ENCODE assay signal across 7 cellular contexts in the genomic region with DNA sequence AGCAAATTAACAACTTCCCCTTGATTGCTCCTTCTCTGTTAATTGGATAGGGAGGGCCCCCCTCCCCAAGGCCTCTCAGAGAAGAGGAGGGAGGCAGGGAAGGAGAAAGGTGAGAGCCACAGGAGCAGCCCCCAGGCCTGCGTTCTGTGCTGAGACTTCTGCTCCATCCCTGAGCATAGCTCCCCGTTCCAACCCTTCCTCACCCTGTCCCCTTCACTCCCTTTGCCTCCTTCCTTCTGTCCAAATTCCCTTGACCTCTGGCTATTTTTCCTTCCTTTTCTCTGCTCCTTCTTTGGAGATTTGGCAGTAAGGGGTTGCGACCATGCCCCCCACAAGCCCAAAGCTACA. TPM values are rescaled to one million over a fixed set of nuclear protein-coding genes. Genes with fewer than 3 reads are reported as not detected.
DNase-seq lines count a peak whose midpoint lies in the region; TF ChIP-seq lines count a peak whose summit lies in the region.

No MANE protein-coding gene starts in this region.

- H4K20me1 ChIP-seq in OCI-LY3 (ENCODE audit: insufficient read depth, low read length): no peaks in the 10 kb centered on the region

- no peaks in the 10 kb centered on the region for H3K9me3 Mint-ChIP-seq in endodermal cell

- H3K4me3 Mint-ChIP-seq in endodermal cell: peak overlapping the region; percentile 69

- no peak for DNase-seq in endodermal cell
- no peak for DNase-seq in UCSD-AML1 (lab: John Stamatoyannopoulos, UW; ENCODE audit: unreplicated experiment)
- no peak for DNase-seq in SIG-M5 (lab: John Stamatoyannopoulos, UW)
- DNase-seq in stimulated activated CD4-positive, alpha-beta T cell treated with anti-CD3 and anti-CD28 coated beads, Interleukin-2, amount 100 ng/mL, for 24 hours: no peak

- H3K27ac Mint-ChIP-seq in endodermal cell: no peak overlapping the region

- no peaks in the 10 kb centered on the region for H3K79me2 ChIP-seq in OCI-LY3 (ENCODE audit: low read length)

- H3K27ac ChIP-seq in OCI-LY3 (ENCODE audit: low read length) (no peak overlapping the region), endodermal cell (ENCODE audit: low read depth, low read length) (no peak overlapping the region), rectal smooth muscle tissue (ENCODE audit: low read depth, low read length) (no peak overlapping the region)

- WGBS in endodermal cell (ENCODE audit: insufficient coverage in 1 of 2, insufficient read length in 1 of 2), 2 experiments: 18 to 20% methylated on average over 1 to 3 of the region's 3 CpGs

- H3K36me3 ChIP-seq in ES-I3 (ENCODE audit: insufficient read depth, low read length): no peaks in the 10 kb centered on the region
- no peaks in the 10 kb centered on the region for H3K36me3 ChIP-seq in OCI-LY3 (replicated peaks; ENCODE audit: low read depth, low read length)
- no peaks in the 10 kb centered on the region for H3K36me3 ChIP-seq in endodermal cell (ENCODE audit: control insufficient read depth, insufficient read depth, low read length)
- no peaks in the 10 kb centered on the region for H3K36me3 ChIP-seq in rectal smooth muscle tissue (ENCODE audit: control insufficient read depth, insufficient read depth, low read length)

- H3K36me3 Mint-ChIP-seq in endodermal cell (ENCODE audit: low read depth): no peaks in the 10 kb centered on the region

- H3K9ac ChIP-seq in ES-I3 (ENCODE audit: low read depth, low read length) (peak overlapping the region; percentile 63; the same call in 1 of the 2 replicates), OCI-LY3 (ENCODE audit: low read length) (peak overlapping the region; percentile 68), endodermal cell (ENCODE audit: extremely low read depth, low read length, poor library complexity, severe bottlenecking) (no peak overlapping the region), rectal smooth muscle tissue (ENCODE audit: low read length) (no peak overlapping the region)

- peak overlapping the region; percentile 76 for H2AFZ ChIP-seq in OCI-LY3 (ENCODE audit: low read depth, low read length)

- H3K27me3 ChIP-seq in OCI-LY3 (ENCODE audit: low read depth, low read length) (peaks cover 6% of the 10 kb centered on the region; the same call in 1 of the 2 replicates), endodermal cell (ENCODE audit: control insufficient read depth, insufficient read depth, low read length, poor library complexity, severe bottlenecking) (peaks cover 78% of the 10 kb centered on the region), rectal smooth muscle tissue (ENCODE audit: control insufficient read depth, insufficient read depth, low read length) (no peaks in the 10 kb centered on the region)

- H3K4me1 ChIP-seq in ES-I3 (ENCODE audit: insufficient read depth, low read length) (no peaks in the 10 kb centered on the region), OCI-LY3 (ENCODE audit: low read length) (peaks cover 17% of the 10 kb centered on the region), endodermal cell (ENCODE audit: control insufficient read depth, insufficient read depth, low read length) (no peaks in the 10 kb centered on the region), rectal smooth muscle tissue (ENCODE audit: control insufficient read depth, insufficient read depth, low read length) (peaks cover 7% of the 10 kb centered on the region)

- H3K9me3 ChIP-seq in ES-I3 (ENCODE audit: control insufficient read depth, insufficient read depth, low read length) (no peaks in the 10 kb centered on the region; the same call in 1 of the 2 replicates), OCI-LY3 (ENCODE audit: insufficient read depth, low read length) (no peaks in the 10 kb centered on the region), endodermal cell (ENCODE audit: control insufficient read depth, low read length) (no peaks in the 10 kb centered on the region)

- H3K27me3 Mint-ChIP-seq in endodermal cell (ENCODE audit: insufficient read depth): peaks cover 92% of the 10 kb centered on the region

- peak overlapping the region; percentile 97 for H3K4me2 ChIP-seq in OCI-LY3 (ENCODE audit: low read length)

- H3K4me1 Mint-ChIP-seq in endodermal cell: peaks cover 11% of the 10 kb centered on the region

- no peak for TF ChIP-seq CTCF in OCI-LY3 (IDR thresholded peaks at IDR 0.05; ENCODE audit: low read depth, low read length)
- no peak for TF ChIP-seq CTCF in endodermal cell (conservative IDR thresholded peaks at IDR 0.05)

- H3K4me3 ChIP-seq in OCI-LY3 (ENCODE audit: low read length) (peak overlapping the region; percentile 84), endodermal cell (ENCODE audit: low read length) (peak overlapping the region; percentile 85), rectal smooth muscle tissue (ENCODE audit: low read length) (peak overlapping the region; percentile 82)

RNA-seq across cellular contexts. Expression of a gene that starts 0.8 kb away (rescaled TPM):
- 1 to 10 TPM; 4.2 to 5.2 TPM for total RNA-seq in endodermal cell
- 19.3 TPM for polyA plus RNA-seq in endodermal cell (2013, experiment 1 of 2)
- polyA plus RNA-seq in endodermal cell (2013, experiment 2 of 2): 17.1 TPM

RNA-seq across cellular contexts. Expression of a gene that starts 28.5 kb away (rescaled TPM):
- 100 to 1,000 TPM; 118 to 125 TPM for total RNA-seq in endodermal cell
- polyA plus RNA-seq in endodermal cell (2013, experiment 1 of 2): 161 TPM
- polyA plus RNA-seq in endodermal cell (2013, experiment 2 of 2): 129 TPM

RNA-seq across cellular contexts. Expression of a gene that starts 31.3 kb away (rescaled TPM):
- total RNA-seq in endodermal cell: 10 to 100 TPM; 49.6 to 96.6 TPM
- 76.4 TPM for polyA plus RNA-seq in endodermal cell (2013, experiment 1 of 2)
- polyA plus RNA-seq in endodermal cell (2013, experiment 2 of 2): 79.6 TPM

RNA-seq across cellular contexts. Expression of a gene that starts 47.2 kb away (rescaled TPM):
- total RNA-seq in endodermal cell: 1 to 10 TPM in 1 of 2 donors, under 1 TPM in 1; 0.93 to 1.1 TPM
- 0.32 TPM for polyA plus RNA-seq in endodermal cell (2013, experiment 1 of 2)
- 0.46 TPM for polyA plus RNA-seq in endodermal cell (2013, experiment 2 of 2)

RNA-seq across cellular contexts. Expression of a gene that starts 55.4 kb away (rescaled TPM):
- 10 to 100 TPM; 26.0 to 26.7 TPM for total RNA-seq in endodermal cell
- 27.9 TPM for polyA plus RNA-seq in endodermal cell (2013, experiment 1 of 2)
- 20.5 TPM for polyA plus RNA-seq in endodermal cell (2013, experiment 2 of 2)

Comparison
In these comparisons a context has a peak if more than half of its experiments do, and no peak if none do; other contexts are left out.
1. H3K9ac ChIP-seq: peak in ES-I3 (single experiment) and OCI-LY3 (single experiment); none in endodermal cell (single experiment) and rectal smooth muscle tissue (single experiment).
2. Peak in every context shown above with its lines, with median percentiles within 50 percentile points of each other: H3K4me3 ChIP-seq.